19 cellular contexts compared by ENCODE assay signal in genomic region chr14:72311116-72311515, GRCh38.
DNase-seq lines count a peak whose midpoint lies in the region; ATAC-seq, FAIRE-seq and TF ChIP-seq lines count a peak whose summit lies in the region.
"Had no signal": no experiment of that assay in that cellular context is flagged by ENCODE, and none has a peak within 500 bp of the region (broad histone marks: within the 10 kb centered on the region; RNA-seq: fewer than 3 reads in every experiment).

No MANE protein-coding gene starts in this region.

- H3K27me3 ChIP-seq in A673 (replicated peaks; ENCODE audit: insufficient read depth, low read depth, low read length, poor library complexity): no peaks in the 10 kb centered on the region
- no peaks in the 10 kb centered on the region for H3K27me3 ChIP-seq in SK-N-SH (ENCODE audit: insufficient read depth)
- H3K27me3 ChIP-seq in SJCRH30: no peaks in the 10 kb centered on the region

- peak; percentile 55 for DNase-seq in A673 (ENCODE audit: low spot score)
- DNase-seq in SK-N-SH: no peak
- no peak for DNase-seq in kidney
- no peak for DNase-seq in iPS-NIHi11 (ENCODE audit: low spot score)
- DNase-seq in NAMALWA (ENCODE audit: low spot score): no peak
- no peak for DNase-seq in SJCRH30
- DNase-seq: BE2C; CD8-positive, alpha-beta T cell; COR-L47; DMS153; DMS79 treated with DMSO at 0.1 percent for 48 hours; GDM1; HCEC 1CT; HFFc6 had no signal

- CTCF ChIA-PET in A673 (lab: Charles Lee) (no interaction called here), SK-N-SH (lab: Yijun Ruan, JAX) (no interaction called here)

- no peaks in the 10 kb centered on the region for H4K20me1 ChIP-seq in SK-N-SH (ENCODE audit: insufficient read depth)

- peaks cover 3% of the 10 kb centered on the region for H3K36me3 Mint-ChIP-seq in nephron (ENCODE audit: low read depth)
- H3K36me3 Mint-ChIP-seq: CD8-positive, alpha-beta T cell had no signal

- POLR2A ChIA-PET in A673 (lab: Charles Lee; ENCODE audit: low non-redundant PET) (no interaction called here), SK-N-SH (lab: Yijun Ruan, JAX) (no interaction called here)

- H3K27ac Mint-ChIP-seq in nephron: peak overlapping the region; percentile 70 to 78 (median 70)
- H3K27ac Mint-ChIP-seq: CD8-positive, alpha-beta T cell; HFFc6 had no signal

- H3K4me1 ChIP-seq in A673 (ENCODE audit: insufficient read depth, low read length, poor library complexity, severe bottlenecking) (no peaks in the 10 kb centered on the region), SK-N-SH (ENCODE audit: control insufficient read depth in 1 of 2, insufficient read depth in 2 of 2, low read depth in 1 of 2, low read length in 1 of 2) (peaks cover 0 to 9% of the 10 kb centered on the region in 2 experiments; a peak in 2 of 4 replicates), kidney (ENCODE audit: control insufficient read depth in 1 of 2, insufficient read depth in 1 of 2, low read depth in 1 of 2, low read length in 2 of 2) (no peaks in the 10 kb centered on the region), SJCRH30 (no peaks in the 10 kb centered on the region)
- H3K4me1 ChIP-seq: BE2C had no signal

- no peaks in the 10 kb centered on the region for H3K9me2 ChIP-seq in SK-N-SH

- H3K4me3 ChIP-seq in A673 (ENCODE audit: low read depth, low read length, poor library complexity, severe bottlenecking) (no peak overlapping the region), SK-N-SH (ENCODE audit: low read depth in 2 of 2, low read length in 1 of 2) (no peak overlapping the region), kidney (ENCODE audit: low read length in 2 of 2) (no peak overlapping the region), SJCRH30 (no peak overlapping the region)

- H3K4me1 Mint-ChIP-seq in nephron: peaks cover 46% of the 10 kb centered on the region

- no TSS peak for BruUV-seq in A673 (replicated peaks; lab: Mats Ljungman, UMichigan)

- H2AFZ ChIP-seq in SK-N-SH (ENCODE audit: low read depth): 0 out of 2 replicates have a peak overlapping the region, but pooled peaks have one; percentile 29

- peaks cover 5% of the 10 kb centered on the region for H3K9me3 Mint-ChIP-seq in nephron

- H3K79me2 ChIP-seq in SK-N-SH (ENCODE audit: insufficient read depth): no peaks in the 10 kb centered on the region

- H3K9me3 ChIP-seq in A673 (ENCODE audit: low read depth, low read length, poor library complexity, severe bottlenecking) (peaks cover 4% of the 10 kb centered on the region), SK-N-SH (no peaks in the 10 kb centered on the region), kidney (ENCODE audit: control insufficient read depth in 1 of 2, low read length in 2 of 2) (peaks cover 0 to 5% of the 10 kb centered on the region in 2 donors), SJCRH30 (replicated peaks) (no peaks in the 10 kb centered on the region)
- H3K9me3 ChIP-seq: BE2C had no signal

- H3K27ac ChIP-seq in A673 (ENCODE audit: low read depth, low read length, poor library complexity, severe bottlenecking) (no peak overlapping the region), SK-N-SH (ENCODE audit: low read depth in 2 of 2, low read length in 1 of 2) (peak overlapping the region in 1 of 2 experiments; percentile 53; a peak in 2 of 4 replicates), kidney (ENCODE audit: low read depth in 2 of 2, low read length in 2 of 2) (no peak overlapping the region), SJCRH30 (no peak overlapping the region)
- H3K27ac ChIP-seq: C4-2B had no signal

- no peak for TF ChIP-seq RAD21 in SK-N-SH (IDR thresholded peaks at IDR 0.05; ENCODE audit: low read length)

- TF ChIP-seq CTCF in A673 (conservative IDR thresholded peaks at IDR 0.05; ENCODE audit: low read depth, low read length) (no peak), SK-N-SH (IDR thresholded peaks at IDR 0.05) (no peak), kidney (IDR thresholded peaks at IDR 0.05; ENCODE audit: borderline replicate concordance, extremely low read depth, insufficient read depth) (no peak), nephron (IDR thresholded peaks at IDR 0.05; ENCODE audit: unreplicated experiment in 3 of 3) (no peak)

- no peak overlapping the region for H3K4me3 Mint-ChIP-seq in nephron
- H3K4me3 Mint-ChIP-seq: CD8-positive, alpha-beta T cell; HFFc6 had no signal

- TF ChIP-seq EP300 in SK-N-SH (IDR thresholded peaks at IDR 0.05; ENCODE audit: borderline replicate concordance in 1 of 2, low read depth in 1 of 2, low read length in 1 of 2): no peak

- H3K36me3 ChIP-seq in A673 (ENCODE audit: insufficient read depth, low read length, poor library complexity, severe bottlenecking): no peaks in the 10 kb centered on the region
- no peaks in the 10 kb centered on the region for H3K36me3 ChIP-seq in SK-N-SH (replicated peaks in 1 of 2; ENCODE audit: control insufficient read depth in 1 of 2, insufficient read depth in 2 of 2, low read length in 1 of 2)
- no peaks in the 10 kb centered on the region for H3K36me3 ChIP-seq in kidney (ENCODE audit: control insufficient read depth in 1 of 2, insufficient read depth in 2 of 2, low read length in 2 of 2)
- H3K36me3 ChIP-seq in SJCRH30: no peaks in the 10 kb centered on the region
- H3K36me3 ChIP-seq: BE2C had no signal

- peak; percentile 13 for FAIRE-seq in kidney (lab: Jason Lieb, UNC)
- FAIRE-seq: A204.1, D721Med had no signal

- 11% methylated on average over 1 of the region's 1 CpG for WGBS in SK-N-SH (ENCODE audit: low lambda C conversion rate)

- ATAC-seq in HG03521 (IDR thresholded peaks at IDR 0.05; ENCODE audit: unreplicated experiment): no peak
- ATAC-seq: CD8-positive, alpha-beta T cell had no signal

- H3K9ac ChIP-seq in SK-N-SH (no peak overlapping the region), kidney (ENCODE audit: low read length in 2 of 2) (no peak overlapping the region)

- H3K27me3 Mint-ChIP-seq in nephron (ENCODE audit: low read depth): no peaks in the 10 kb centered on the region

- H3K4me2 ChIP-seq in SK-N-SH: peak overlapping the region; percentile 17; the same call in 1 of the 2 replicates

- intact Hi-C loops in A673 (cut with micrococcal nuclease; ENCODE audit: unreplicated experiment) (no loop called here), kidney (cut with DNase I) (no loop called here)

- no peaks in the 10 kb centered on the region for H3F3A ChIP-seq in SK-N-SH (replicated peaks; ENCODE audit: insufficient read depth)

TF ChIP-seq in SK-N-SH, 30 proteins besides CTCF, POLR2A, EP300 and RAD21 (continues in another document):
- no peak for TF ChIP-seq NFIC (IDR thresholded peaks at IDR 0.05; ENCODE audit: borderline replicate concordance)
- TF ChIP-seq, protein P1, sequence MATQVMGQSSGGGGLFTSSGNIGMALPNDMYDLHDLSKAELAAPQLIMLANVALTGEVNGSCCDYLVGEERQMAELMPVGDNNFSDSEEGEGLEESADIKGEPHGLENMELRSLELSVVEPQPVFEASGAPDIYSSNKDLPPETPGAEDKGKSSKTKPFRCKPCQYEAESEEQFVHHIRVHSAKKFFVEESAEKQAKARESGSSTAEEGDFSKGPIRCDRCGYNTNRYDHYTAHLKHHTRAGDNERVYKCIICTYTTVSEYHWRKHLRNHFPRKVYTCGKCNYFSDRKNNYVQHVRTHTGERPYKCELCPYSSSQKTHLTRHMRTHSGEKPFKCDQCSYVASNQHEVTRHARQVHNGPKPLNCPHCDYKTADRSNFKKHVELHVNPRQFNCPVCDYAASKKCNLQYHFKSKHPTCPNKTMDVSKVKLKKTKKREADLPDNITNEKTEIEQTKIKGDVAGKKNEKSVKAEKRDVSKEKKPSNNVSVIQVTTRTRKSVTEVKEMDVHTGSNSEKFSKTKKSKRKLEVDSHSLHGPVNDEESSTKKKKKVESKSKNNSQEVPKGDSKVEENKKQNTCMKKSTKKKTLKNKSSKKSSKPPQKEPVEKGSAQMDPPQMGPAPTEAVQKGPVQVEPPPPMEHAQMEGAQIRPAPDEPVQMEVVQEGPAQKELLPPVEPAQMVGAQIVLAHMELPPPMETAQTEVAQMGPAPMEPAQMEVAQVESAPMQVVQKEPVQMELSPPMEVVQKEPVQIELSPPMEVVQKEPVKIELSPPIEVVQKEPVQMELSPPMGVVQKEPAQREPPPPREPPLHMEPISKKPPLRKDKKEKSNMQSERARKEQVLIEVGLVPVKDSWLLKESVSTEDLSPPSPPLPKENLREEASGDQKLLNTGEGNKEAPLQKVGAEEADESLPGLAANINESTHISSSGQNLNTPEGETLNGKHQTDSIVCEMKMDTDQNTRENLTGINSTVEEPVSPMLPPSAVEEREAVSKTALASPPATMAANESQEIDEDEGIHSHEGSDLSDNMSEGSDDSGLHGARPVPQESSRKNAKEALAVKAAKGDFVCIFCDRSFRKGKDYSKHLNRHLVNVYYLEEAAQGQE (IDR thresholded peaks at IDR 0.05; ENCODE audit: low read depth, low read length): no peak
- no peak for TF ChIP-seq PBX3 (IDR thresholded peaks at IDR 0.05)
- TF ChIP-seq RCOR1 (IDR thresholded peaks at IDR 0.05; ENCODE audit: low read length): no peak
- TF ChIP-seq MXI1 (IDR thresholded peaks at IDR 0.05; ENCODE audit: low read depth, low read length): no peak
- TF ChIP-seq GABPA (IDR thresholded peaks at IDR 0.05; ENCODE audit: low read depth): no peak
- no peak for TF ChIP-seq TEAD4 (IDR thresholded peaks at IDR 0.05; ENCODE audit: borderline replicate concordance, insufficient read depth)
- TF ChIP-seq FOSL2 (IDR thresholded peaks at IDR 0.05; ENCODE audit: borderline replicate concordance, low read depth): no peak
- no peak for TF ChIP-seq ZBTB33 (IDR thresholded peaks at IDR 0.05; ENCODE audit: borderline replicate concordance, low read depth)
